ENCODE assay signal across 8 cellular contexts in genomic region chr12:115871714-115872113, GRCh38.
DNase-seq lines count a peak whose midpoint lies in the region; ATAC-seq, FAIRE-seq and TF ChIP-seq lines count a peak whose summit lies in the region.

No MANE protein-coding gene starts in this region.

- H4K20me1 ChIP-seq in endothelial cell of umbilical vein (replicated peaks; ENCODE audit: control insufficient read depth, extremely low read depth, insufficient read depth, low read length), result no peaks in the 10 kb centered on the region
- no peaks in the 10 kb centered on the region for H4K20me1 ChIP-seq in osteoblast (ENCODE audit: insufficient read depth, low read length)

- no peaks in the 10 kb centered on the region for H3K4me1 ChIP-seq in endothelial cell of umbilical vein (ENCODE audit: control insufficient read depth, extremely low read depth, insufficient read depth, low read length)
- H3K4me1 ChIP-seq in osteoblast (ENCODE audit: insufficient read depth, low read length), result no peaks in the 10 kb centered on the region

- H3K4me3 ChIP-seq in endothelial cell of umbilical vein (replicated peaks in 1 of 3; ENCODE audit: insufficient read depth in 1 of 3, low read depth in 1 of 3, low read length in 3 of 3) (no peak overlapping the region), osteoblast (ENCODE audit: insufficient read depth, low read length) (no peak overlapping the region)

- peak; percentile 92 for ATAC-seq in HG03103 (IDR thresholded peaks at IDR 0.05; ENCODE audit: low read depth, unreplicated experiment)
- ATAC-seq in HG02852 (IDR thresholded peaks at IDR 0.05; ENCODE audit: unreplicated experiment), result no peak

- H3K9me3 ChIP-seq in endothelial cell of umbilical vein (replicated peaks; ENCODE audit: control insufficient read depth, insufficient read depth, low read length) (no peaks in the 10 kb centered on the region), osteoblast (ENCODE audit: low read depth, low read length) (no peaks in the 10 kb centered on the region)

- H2AFZ ChIP-seq in endothelial cell of umbilical vein (ENCODE audit: low read depth, low read length) (no peak overlapping the region), osteoblast (ENCODE audit: low read length) (no peak overlapping the region)

- H3K36me3 ChIP-seq in endothelial cell of umbilical vein (ENCODE audit: control insufficient read depth in 2 of 2, extremely low read depth in 1 of 2, insufficient read depth in 2 of 2, low read length in 2 of 2), result no peaks in the 10 kb centered on the region
- no peaks in the 10 kb centered on the region for H3K36me3 ChIP-seq in osteoblast (ENCODE audit: insufficient read depth, low read length)

- no TSS peak for BruUV-seq in endothelial cell of umbilical vein (replicated peaks; lab: Mats Ljungman, UMichigan)

- H3K27ac ChIP-seq in endothelial cell of umbilical vein (ENCODE audit: insufficient read depth, low read depth, low read length) (no peak overlapping the region), osteoblast (ENCODE audit: low read depth, low read length) (no peak overlapping the region)

- no peak for FAIRE-seq in endothelial cell of umbilical vein (lab: Jason Lieb, UNC)

- H3K27me3 ChIP-seq in endothelial cell of umbilical vein (ENCODE audit: control insufficient read depth in 2 of 2, insufficient read depth in 2 of 2, low read length in 2 of 2), result no peaks in the 10 kb centered on the region
- H3K27me3 ChIP-seq in osteoblast (ENCODE audit: insufficient read depth, low read length), result no peaks in the 10 kb centered on the region

- no peak for TF ChIP-seq POLR2A in endothelial cell of umbilical vein (IDR thresholded peaks at IDR 0.05; ENCODE audit: low read depth, low read length)

- TF ChIP-seq CTCF in GM10266 (IDR thresholded peaks at IDR 0.05; ENCODE audit: control insufficient read depth, insufficient read depth, low read depth, missing control alignments) (peak; percentile 36), endothelial cell of umbilical vein (IDR thresholded peaks at IDR 0.05; ENCODE audit: extremely low read depth in 1 of 2, insufficient read depth in 1 of 2, low read depth in 1 of 2, low read length in 2 of 2) (peak; percentile 34 to 35), osteoblast (IDR thresholded peaks at IDR 0.05; ENCODE audit: extremely low read depth, low read depth, low read length) (peak; percentile 69)

- H3K9ac ChIP-seq in endothelial cell of umbilical vein (replicated peaks; ENCODE audit: extremely low read depth, insufficient read depth, low read length), result no peak overlapping the region

- CTCF ChIA-PET in endothelial cell of umbilical vein (lab: Charles Lee), result no interaction called here

- H3K9me1 ChIP-seq in endothelial cell of umbilical vein (replicated peaks; ENCODE audit: control insufficient read depth, extremely low read depth, insufficient read depth, low read length), result no peaks in the 10 kb centered on the region

- POLR2A ChIA-PET in endothelial cell of umbilical vein (lab: Charles Lee), result no interaction called here

- H3K79me2 ChIP-seq in endothelial cell of umbilical vein (ENCODE audit: control insufficient read depth, insufficient read depth, low read length) (no peaks in the 10 kb centered on the region), osteoblast (ENCODE audit: insufficient read depth, low read length) (no peaks in the 10 kb centered on the region)

- H3K4me2 ChIP-seq in endothelial cell of umbilical vein (ENCODE audit: insufficient read depth, low read length) (no peak overlapping the region), osteoblast (ENCODE audit: insufficient read depth, low read length) (no peak overlapping the region)

- DNase-seq in GM10266 (ENCODE audit: extremely low spot score) (peak; percentile 36), NCI-H82 (lab: John Stamatoyannopoulos, UW) (peak; percentile 88), endothelial cell of umbilical vein (ENCODE audit: low read depth, low spot score) (no peak), osteoblast (ENCODE audit: insufficient read length, low spot score, missing footprints) (peak; percentile 32), ureter (ENCODE audit: low spot score) (no peak)
- DNase-seq in stimulated activated CD4-positive, alpha-beta T cell treated with anti-CD3 and anti-CD28 coated beads, Interleukin-12 subunit alpha, Interleukin-12 subunit beta, amount 100 ng/mL, for 4 hours, result no peak

- intact Hi-C loops in endothelial cell of umbilical vein (cut with micrococcal nuclease), result loop anchor here (5.0 kb wide), 1 partner anchor 1209 kb away; no protein-coding TSS in a partner anchor

- dilution Hi-C loops in endothelial cell of umbilical vein (cut with MboI; ENCODE audit: extremely low pct_ligation_motif_present, low sequenced_read_pairs), result no loop called here

TF ChIP-seq in endothelial cell of umbilical vein, 7 proteins besides CTCF, POLR2A, EP300 and RAD21:
- TF ChIP-seq MYC (IDR thresholded peaks at IDR 0.05; ENCODE audit: low read depth, low read length), result no peak
- no peak for TF ChIP-seq JUN (IDR thresholded peaks at IDR 0.05; ENCODE audit: borderline replicate concordance, insufficient read depth, insufficient read length, low read depth)
- TF ChIP-seq POLR2AphosphoS5 (IDR thresholded peaks at IDR 0.05; ENCODE audit: insufficient read depth, low read depth, low read length), result no peak
- no peak for TF ChIP-seq FOS (IDR thresholded peaks at IDR 0.05; ENCODE audit: borderline replicate concordance, insufficient read depth, low read length)
- TF ChIP-seq GATA2 (IDR thresholded peaks at IDR 0.05; ENCODE audit: insufficient read depth, insufficient read length, low read depth, low read length), result no peak
- no peak for TF ChIP-seq MAX (IDR thresholded peaks at IDR 0.05; ENCODE audit: insufficient read depth, insufficient read length)
- TF ChIP-seq EZH2 (IDR thresholded peaks at IDR 0.05; ENCODE audit: borderline replicate concordance, low read depth, low read length, severe bottlenecking), result no peak

Comparison
In these comparisons a context has a peak if more than half of its experiments do, and no peak if none do; other contexts are left out.
1. DNase-seq: peak in GM10266 (single experiment), NCI-H82 (single experiment) and osteoblast (single experiment); none in endothelial cell of umbilical vein (single experiment), ureter (single experiment) and stimulated activated CD4-positive, alpha-beta T cell treated with anti-CD3 and anti-CD28 coated beads, Interleukin-12 subunit alpha, Interleukin-12 subunit beta, amount 100 ng/mL, for 4 hours (single experiment).
2. Peak in every context shown above with its lines, with median percentiles within 50 percentile points of each other: CTCF ChIP-seq.